Comparison of ENCODE assay signal across 15 cellular contexts in the genomic region with DNA sequence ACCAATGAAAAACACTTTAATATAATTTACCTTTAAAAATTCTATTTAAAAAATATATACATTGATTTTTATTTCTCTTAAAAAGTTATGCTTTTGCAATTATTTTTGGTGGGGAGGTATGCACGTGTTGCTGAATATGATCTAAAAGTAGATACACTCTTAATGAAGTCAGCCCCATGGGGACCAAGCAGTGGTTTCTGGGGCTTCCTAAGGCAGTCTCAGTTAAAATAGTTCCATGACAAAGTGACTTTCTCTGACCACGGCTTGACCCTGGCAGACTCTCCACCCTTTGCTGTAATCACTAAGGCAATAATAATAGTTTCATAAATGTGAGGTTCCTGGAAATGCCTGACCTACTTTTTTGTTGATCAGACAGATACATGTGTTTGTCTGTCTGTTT. TPM values are rescaled to one million over a fixed set of nuclear protein-coding genes. Genes with fewer than 3 reads are reported as not detected.
DNase-seq lines count a peak whose midpoint lies in the region; ATAC-seq and TF ChIP-seq lines count a peak whose summit lies in the region.
"Had no signal": no experiment of that assay in that cellular context is flagged by ENCODE, and none has a peak within 500 bp of the region (broad histone marks: within the 10 kb centered on the region; RNA-seq: fewer than 3 reads in every experiment).

No MANE protein-coding gene starts in this region.

- POLR2A ChIA-PET in activated CD4-positive, alpha-beta memory T cell treated with anti-CD3 and anti-CD28 coated beads for 36 hours (lab: Charles Lee): interaction anchor here (0.9 to 1.8 kb wide), 4 partner anchors 9 to 21 kb away, joined by 3 to 7 read pairs (median 4); no protein-coding TSS in a partner anchor
- POLR2A ChIA-PET in activated CD4-positive, alpha-beta memory T cell treated with anti-CD3 and anti-CD28 coated beads, Interleukin-2, amount 10 ng/mL, durations not matched to agents 7 days and 5 days (lab: Charles Lee): interaction anchor here (1.0 to 2.1 kb wide), 4 partner anchors 9 to 60 kb away, joined by 3 to 10 read pairs (median 6); no protein-coding TSS in a partner anchor
- POLR2A ChIA-PET in PC-9 (lab: Charles Lee; ENCODE audit: unreplicated experiment): no interaction called here

- H3K4me1 ChIP-seq in PC-9 (replicated peaks; ENCODE audit: insufficient read depth): no peaks in the 10 kb centered on the region
- H3K4me1 ChIP-seq: A549, breast epithelium had no signal

- H4K20me1 ChIP-seq in PC-9 (ENCODE audit: insufficient read depth): no peaks in the 10 kb centered on the region

- no peak overlapping the region for H2AFZ ChIP-seq in PC-9

- H3K36me3 Mint-ChIP-seq in activated CD4-positive, alpha-beta memory T cell treated with anti-CD3 and anti-CD28 coated beads for 36 hours: peaks cover 42% of the 10 kb centered on the region
- peaks cover 51% of the 10 kb centered on the region for H3K36me3 Mint-ChIP-seq in activated CD4-positive, alpha-beta memory T cell treated with anti-CD3 and anti-CD28 coated beads, Interleukin-2, amount 10 ng/mL, durations not matched to agents 7 days and 5 days (ENCODE audit: low read depth)
- peaks cover 74 to 89% of the 10 kb centered on the region in 2 donors for H3K36me3 Mint-ChIP-seq in CD14-positive monocyte

- H3K27ac Mint-ChIP-seq in activated CD4-positive, alpha-beta memory T cell treated with anti-CD3 and anti-CD28 coated beads for 36 hours: peak overlapping the region; percentile 74
- no peak overlapping the region for H3K27ac Mint-ChIP-seq in activated CD4-positive, alpha-beta memory T cell treated with anti-CD3 and anti-CD28 coated beads, Interleukin-2, amount 10 ng/mL, durations not matched to agents 7 days and 5 days
- peak overlapping the region in 1 of 7 donors; percentile 12 for H3K27ac Mint-ChIP-seq in CD14-positive monocyte

- peak; percentile 85 for ATAC-seq in GM21576 (IDR thresholded peaks at IDR 0.05; ENCODE audit: unreplicated experiment)
- peak; percentile 81 for ATAC-seq in sciatic nerve
- ATAC-seq: A549 had no signal

- H3K9me3 Mint-ChIP-seq in activated CD4-positive, alpha-beta memory T cell treated with anti-CD3 and anti-CD28 coated beads for 36 hours: peaks cover 4% of the 10 kb centered on the region
- H3K9me3 Mint-ChIP-seq in activated CD4-positive, alpha-beta memory T cell treated with anti-CD3 and anti-CD28 coated beads, Interleukin-2, amount 10 ng/mL, durations not matched to agents 7 days and 5 days: peaks cover 3% of the 10 kb centered on the region
- H3K9me3 Mint-ChIP-seq in CD14-positive monocyte: peaks cover 0 to 4% (median 2%) of the 10 kb centered on the region in 7 donors
- H3K9me3 Mint-ChIP-seq: activated T-cell treated with anti-CD3 and anti-CD28 coated beads, Interleukin-2, amount 50 U/mL, for 4 hours; neural crest cell had no signal

- CTCF ChIA-PET in activated CD4-positive, alpha-beta memory T cell treated with anti-CD3 and anti-CD28 coated beads for 36 hours (lab: Charles Lee): interaction anchor here (0.6 to 2.3 kb wide), 7 partner anchors 13 to 73 kb away, joined by 3 to 7 read pairs (median 3); no protein-coding TSS in a partner anchor
- CTCF ChIA-PET in activated CD4-positive, alpha-beta memory T cell treated with anti-CD3 and anti-CD28 coated beads, Interleukin-2, amount 10 ng/mL, durations not matched to agents 7 days and 5 days (lab: Charles Lee): interaction anchor here (1.0 to 1.7 kb wide), 3 partner anchors 26 to 72 kb away, joined by 4 to 5 read pairs (median 5); no protein-coding TSS in a partner anchor
- CTCF ChIA-PET in PC-9 (lab: Charles Lee): no interaction called here

- H3F3A ChIP-seq in PC-9 (ENCODE audit: insufficient read depth, low read depth): no peaks in the 10 kb centered on the region

- H3K36me3 ChIP-seq in PC-9 (ENCODE audit: low read depth): no peaks in the 10 kb centered on the region
- H3K36me3 ChIP-seq: breast epithelium had no signal

- no peak overlapping the region for H3K4me3 ChIP-seq in PC-9
- H3K4me3 ChIP-seq: A549, breast epithelium had no signal

- H3K4me2 ChIP-seq in PC-9: no peak overlapping the region
- H3K4me2 ChIP-seq: A549 had no signal

- DNase-seq in activated CD4-positive, alpha-beta memory T cell treated with anti-CD3 and anti-CD28 coated beads for 36 hours: peak; percentile 52
- no peak for DNase-seq in activated CD4-positive, alpha-beta memory T cell treated with anti-CD3 and anti-CD28 coated beads, Interleukin-2, amount 10 ng/mL, durations not matched to agents 7 days and 5 days
- DNase-seq in OCI-M1 (lab: John Stamatoyannopoulos, UW) (peak; percentile 11), sciatic nerve (ENCODE audit: low spot score) (no peak), PC-9 (no peak), CD14-positive monocyte (ENCODE audit: low spot score) (no peak)
- DNase-seq in activated CD4-positive, alpha-beta T cell treated with anti-CD3 and anti-CD28 coated beads, Interleukin-2, amount 50 U/mL, for 1 hour: no peak
- DNase-seq: activated T-cell treated with anti-CD3 and anti-CD28 coated beads, Interleukin-2, amount 50 U/mL, for 4 hours; DND-41; kidney; NCI-H2081 treated with DMSO at 0.1 percent for 48 hours had no signal

- no peaks in the 10 kb centered on the region for H3K9me2 ChIP-seq in PC-9 (ENCODE audit: insufficient read depth)

- H3K27ac ChIP-seq in PC-9: no peak overlapping the region
- H3K27ac ChIP-seq: A549 had no signal

- BruUV-seq in PC-9 (replicated peaks; lab: Mats Ljungman, UMichigan): no TSS peak

- peaks cover 85% of the 10 kb centered on the region for H3K4me1 Mint-ChIP-seq in activated CD4-positive, alpha-beta memory T cell treated with anti-CD3 and anti-CD28 coated beads for 36 hours (ENCODE audit: low read depth)
- peaks cover 80% of the 10 kb centered on the region for H3K4me1 Mint-ChIP-seq in activated CD4-positive, alpha-beta memory T cell treated with anti-CD3 and anti-CD28 coated beads, Interleukin-2, amount 10 ng/mL, durations not matched to agents 7 days and 5 days
- peaks cover 4% of the 10 kb centered on the region for H3K4me1 Mint-ChIP-seq in CD14-positive monocyte
- H3K4me1 Mint-ChIP-seq: neural crest cell had no signal

- no peaks in the 10 kb centered on the region for H3K27me3 ChIP-seq in PC-9 (ENCODE audit: insufficient read depth, low read depth)
- H3K27me3 ChIP-seq: breast epithelium had no signal

- no peak overlapping the region for H3K4me3 Mint-ChIP-seq in activated CD4-positive, alpha-beta memory T cell treated with anti-CD3 and anti-CD28 coated beads for 36 hours
- no peak overlapping the region for H3K4me3 Mint-ChIP-seq in activated CD4-positive, alpha-beta memory T cell treated with anti-CD3 and anti-CD28 coated beads, Interleukin-2, amount 10 ng/mL, durations not matched to agents 7 days and 5 days
- H3K4me3 Mint-ChIP-seq in CD14-positive monocyte: no peak overlapping the region
- H3K4me3 Mint-ChIP-seq: activated T-cell treated with anti-CD3 and anti-CD28 coated beads, Interleukin-2, amount 50 U/mL, for 4 hours; neural crest cell had no signal

- no peaks in the 10 kb centered on the region for H3K27me3 Mint-ChIP-seq in activated CD4-positive, alpha-beta memory T cell treated with anti-CD3 and anti-CD28 coated beads for 36 hours
- H3K27me3 Mint-ChIP-seq in activated CD4-positive, alpha-beta memory T cell treated with anti-CD3 and anti-CD28 coated beads, Interleukin-2, amount 10 ng/mL, durations not matched to agents 7 days and 5 days: no peaks in the 10 kb centered on the region
- no peaks in the 10 kb centered on the region for H3K27me3 Mint-ChIP-seq in CD14-positive monocyte (ENCODE audit: low read depth in 3 of 3)

- H3K79me2 ChIP-seq in PC-9 (ENCODE audit: low read depth): no peaks in the 10 kb centered on the region

- TF ChIP-seq CTCF in PC-9 (conservative IDR thresholded peaks at IDR 0.05): no peak
- TF ChIP-seq CTCF in CD14-positive monocyte (IDR thresholded peaks at IDR 0.05): no peak

- no peaks in the 10 kb centered on the region for H3K9me3 ChIP-seq in PC-9 (ENCODE audit: insufficient read depth, low read depth)
- H3K9me3 ChIP-seq: A549, breast epithelium had no signal

- intact Hi-C loops in activated CD4-positive, alpha-beta memory T cell treated with anti-CD3 and anti-CD28 coated beads for 36 hours (cut with micrococcal nuclease): no loop called here
- intact Hi-C loops in sciatic nerve (cut with DNase I) (no loop called here), PC-9 (cut with micrococcal nuclease; ENCODE audit: unreplicated experiment) (no loop called here), CD14-positive monocyte (cut with micrococcal nuclease) (no loop called here)

RNA-seq across cellular contexts. Expression of a gene that starts 50.4 kb away (rescaled TPM):
- 100 to 1,000 TPM; 137 TPM for total RNA-seq in activated CD4-positive, alpha-beta memory T cell treated with anti-CD3 and anti-CD28 coated beads for 36 hours
- 100 to 1,000 TPM; 117 to 118 TPM for total RNA-seq in activated CD4-positive, alpha-beta memory T cell treated with anti-CD3 and anti-CD28 coated beads, Interleukin-2, amount 10 ng/mL, durations not matched to agents 7 days and 5 days
- total RNA-seq in sciatic nerve: 0.27 TPM
- not detected in 2 replicates for total RNA-seq in PC-9 (2021)
- under 1 TPM in 1 of 2 donors, not detected in 1; 0.04 TPM for polyA plus RNA-seq in CD14-positive monocyte
- total RNA-seq: neural crest cell had no signal
- polyA plus RNA-seq: A549 had no signal

Comparison
In these comparisons a context has a peak if more than half of its experiments do, and no peak if none do; other contexts are left out.
1. DNase-seq: peak in activated CD4-positive, alpha-beta memory T cell treated with anti-CD3 and anti-CD28 coated beads for 36 hours (single experiment) and OCI-M1 (single experiment); none in activated CD4-positive, alpha-beta memory T cell treated with anti-CD3 and anti-CD28 coated beads, Interleukin-2, amount 10 ng/mL, durations not matched to agents 7 days and 5 days (single experiment), sciatic nerve (single experiment), activated CD4-positive, alpha-beta T cell treated with anti-CD3 and anti-CD28 coated beads, Interleukin-2, amount 50 U/mL, for 1 hour (single experiment), PC-9 (0 of 2) and CD14-positive monocyte (single experiment).
2. RNA of a gene that starts 50.4 kb away (total RNA-seq): 137 TPM in activated CD4-positive, alpha-beta memory T cell treated with anti-CD3 and anti-CD28 coated beads for 36 hours and 117 to 118 TPM in activated CD4-positive, alpha-beta memory T cell treated with anti-CD3 and anti-CD28 coated beads, Interleukin-2, amount 10 ng/mL, durations not matched to agents 7 days and 5 days; 0.27 TPM in sciatic nerve (single experiment) and not detected in PC-9; every median in the first group is over 10 times any median in the second.